In the genomic region with DNA sequence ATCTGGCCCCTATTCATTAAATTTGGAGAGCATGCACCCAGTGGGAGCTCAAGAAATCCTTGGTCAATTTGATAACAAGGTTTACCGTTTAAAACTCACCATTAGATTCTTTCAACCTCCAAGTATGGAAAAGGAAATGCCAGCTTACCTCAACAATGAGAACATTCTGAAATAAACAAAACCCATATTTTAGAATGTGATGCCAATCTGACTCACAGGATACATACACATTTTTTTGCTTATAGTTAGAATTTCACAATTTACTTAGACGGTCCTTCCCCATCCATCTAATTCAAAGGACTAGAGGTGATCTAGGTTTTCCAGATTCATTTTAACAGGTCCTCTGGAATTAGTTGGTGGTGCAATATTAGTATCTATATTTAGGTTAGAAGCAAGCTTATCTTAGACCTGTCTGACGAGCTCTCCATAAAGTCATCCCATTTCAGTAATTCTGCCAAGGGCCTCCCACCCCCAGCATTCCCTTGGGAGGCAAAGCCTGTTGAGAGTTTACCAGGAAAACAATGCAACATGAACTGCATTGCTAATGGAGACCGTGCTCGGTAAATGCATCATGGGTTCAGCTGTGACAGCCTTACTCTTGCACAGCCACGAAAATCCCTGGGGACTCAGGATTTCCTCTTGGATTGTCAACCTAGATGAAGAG, we compare ENCODE assay signal across 14 cellular contexts.
DNase-seq lines count a peak whose midpoint lies in the region; ATAC-seq and TF ChIP-seq lines count a peak whose summit lies in the region.
"Had no signal": no experiment of that assay in that cellular context is flagged by ENCODE, and none has a peak within 500 bp of the region (broad histone marks: within the 10 kb centered on the region; RNA-seq: fewer than 3 reads in every experiment).

No MANE protein-coding gene starts in this region.

- no TSS peak for BruUV-seq in A673 (replicated peaks; lab: Mats Ljungman, UMichigan)

- H3K4me1 Mint-ChIP-seq in HFFc6 (ENCODE audit: low read depth) = peaks cover 47% of the 10 kb centered on the region
- H3K4me1 Mint-ChIP-seq: IgD-negative memory B cell had no signal

- intact Hi-C loops in A673 (cut with micrococcal nuclease; ENCODE audit: unreplicated experiment) = loop anchor here (5.0 to 10.0 kb wide), 2 partner anchors 84 to 156 kb away; partner anchors contain the start of genes ENKUR and THNSL1

- H3K27me3 Mint-ChIP-seq in HFFc6 (ENCODE audit: insufficient read depth) = no peaks in the 10 kb centered on the region
- H3K27me3 Mint-ChIP-seq: IgD-negative memory B cell had no signal

- H3K4me3 ChIP-seq in A673 (ENCODE audit: low read depth, low read length, poor library complexity, severe bottlenecking) (no peak overlapping the region), RWPE2 (ENCODE audit: severe bottlenecking) (no peak overlapping the region)
- H3K4me3 ChIP-seq: adrenal gland, BLaER1, psoas muscle had no signal

- H3K27ac ChIP-seq in A673 (ENCODE audit: low read depth, low read length, poor library complexity, severe bottlenecking) (peak overlapping the region; percentile 34), RWPE2 (ENCODE audit: poor library complexity, severe bottlenecking) (peak overlapping the region; percentile 88), substantia nigra (ENCODE audit: low read depth, low read length, poor library complexity, severe bottlenecking) (no peak overlapping the region)
- H3K27ac ChIP-seq: adrenal gland, BLaER1, psoas muscle had no signal

- no peaks in the 10 kb centered on the region for H3K27me3 ChIP-seq in A673 (replicated peaks; ENCODE audit: insufficient read depth, low read depth, low read length, poor library complexity)
- H3K27me3 ChIP-seq in RWPE2 (ENCODE audit: insufficient read depth, poor library complexity, severe bottlenecking) = no peaks in the 10 kb centered on the region
- H3K27me3 ChIP-seq: adrenal gland, BLaER1 had no signal

- ATAC-seq in RWPE2 (ENCODE audit: low read depth) = peak; percentile 88
- ATAC-seq in GM19397 (IDR thresholded peaks at IDR 0.05; ENCODE audit: unreplicated experiment) = no peak
- ATAC-seq: left colon, psoas muscle had no signal

- H3K9me3 ChIP-seq in A673 (ENCODE audit: low read depth, low read length, poor library complexity, severe bottlenecking) = no peaks in the 10 kb centered on the region
- no peaks in the 10 kb centered on the region for H3K9me3 ChIP-seq in RWPE2 (ENCODE audit: severe bottlenecking)
- H3K9me3 ChIP-seq: adrenal gland, psoas muscle had no signal

- H3K4me3 Mint-ChIP-seq in HFFc6 = peak overlapping the region; percentile 41; the same call in 1 of the 2 replicates
- H3K4me3 Mint-ChIP-seq: IgD-negative memory B cell had no signal

- H3K27ac Mint-ChIP-seq in HFFc6 = peak overlapping the region; percentile 69
- H3K27ac Mint-ChIP-seq: IgD-negative memory B cell had no signal

- TF ChIP-seq CTCF in A673 (conservative IDR thresholded peaks at IDR 0.05; ENCODE audit: low read depth, low read length) (no peak), HFFc6 (IDR thresholded peaks at IDR 0.05) (no peak), RWPE2 (IDR thresholded peaks at IDR 0.05; ENCODE audit: poor library complexity, severe bottlenecking) (no peak)

- CTCF ChIA-PET in A673 (lab: Charles Lee) = no interaction called here

- POLR2A ChIA-PET in A673 (lab: Charles Lee; ENCODE audit: low non-redundant PET) = interaction anchor here (0.7 kb wide), 1 partner anchor 199 kb away, joined by 3 read pairs; no protein-coding TSS in a partner anchor

- H3K36me3 ChIP-seq in A673 (ENCODE audit: insufficient read depth, low read length, poor library complexity, severe bottlenecking) (no peaks in the 10 kb centered on the region), RWPE2 (ENCODE audit: low read depth) (no peaks in the 10 kb centered on the region)
- H3K36me3 ChIP-seq: adrenal gland had no signal

- H3K4me1 ChIP-seq in A673 (ENCODE audit: insufficient read depth, low read length, poor library complexity, severe bottlenecking) (peaks cover 24% of the 10 kb centered on the region), RWPE2 (ENCODE audit: insufficient read depth, poor library complexity, severe bottlenecking) (peaks cover 14% of the 10 kb centered on the region)
- H3K4me1 ChIP-seq: adrenal gland, BLaER1, psoas muscle had no signal

- H3K36me3 Mint-ChIP-seq in HFFc6 (ENCODE audit: low read depth) = peaks cover 4% of the 10 kb centered on the region
- H3K36me3 Mint-ChIP-seq: IgD-negative memory B cell had no signal

- H3K9me3 Mint-ChIP-seq in HFFc6 = 0 out of 2 replicates have a peak, but pooled peaks cover 4% of the 10 kb centered on the region

- DNase-seq in A673 (ENCODE audit: low spot score) (peak; percentile 89), HFFc6 (peak; percentile 50), RWPE2 (ENCODE audit: low spot score) (no peak), fibroblast of gingiva (ENCODE audit: low read depth) (peak; percentile 79), pons (ENCODE audit: low spot score) (no peak), substantia nigra (lab: John Stamatoyannopoulos, UW) (no peak), NCI-H446 (lab: John Stamatoyannopoulos, UW) (no peak)
- DNase-seq: adrenal gland, left colon, NCI-H748 treated with DMSO at 0.1 percent for 48 hours, psoas muscle had no signal

Comparison
In these comparisons a context has a peak if more than half of its experiments do, and no peak if none do; other contexts are left out.
1. DNase-seq: peak in A673 (single experiment), HFFc6 (single experiment) and fibroblast of gingiva (single experiment); none in RWPE2 (single experiment), pons (single experiment), substantia nigra (0 of 49) and NCI-H446 (0 of 2).